28 cellular contexts compared by ENCODE assay signal in genomic region chr3:110790631-110791030, GRCh38.
"Had no signal": no experiment of that assay in that cellular context is flagged by ENCODE, and none has a peak within 500 bp of the region (broad histone marks: within the 10 kb centered on the region; RNA-seq: fewer than 3 reads in every experiment).

No MANE protein-coding gene starts in this region.

- H3K27me3 ChIP-seq: SJCRH30 had no signal

- H3K9me3 Mint-ChIP-seq: activated CD4-positive, alpha-beta memory T cell treated with anti-CD3 and anti-CD28 coated beads, Interleukin-2, amount 10 ng/mL, durations not matched to agents 7 days and 5 days; activated CD4-positive, alpha-beta T cell treated with anti-CD3 and anti-CD28 coated beads, Interleukin-2, amount 10 ng/mL, durations not matched to agents 7 days and 5 days; activated T-helper 17 cell treated with anti-CD3 and anti-CD28 coated beads, Interleukin-2, amount 50 U/mL, for 72 hours had no signal

- ATAC-seq: activated T-helper 17 cell treated with anti-CD3 and anti-CD28 coated beads, Interleukin-2, amount 50 U/mL, for 72 hours; Panc1 had no signal

- H3K4me3 Mint-ChIP-seq: activated CD4-positive, alpha-beta memory T cell treated with anti-CD3 and anti-CD28 coated beads, Interleukin-2, amount 10 ng/mL, durations not matched to agents 7 days and 5 days; activated CD4-positive, alpha-beta T cell treated with anti-CD3 and anti-CD28 coated beads, Interleukin-2, amount 10 ng/mL, durations not matched to agents 7 days and 5 days; activated naive CD4-positive, alpha-beta T cell treated with anti-CD3 and anti-CD28 coated beads for 36 hours; activated naive CD8-positive, alpha-beta T cell; activated T-helper 17 cell treated with anti-CD3 and anti-CD28 coated beads, Interleukin-2, amount 50 U/mL, for 72 hours; brain had no signal

- H3K27ac ChIP-seq: RWPE1, SJCRH30, VCaP had no signal

- H3K27ac Mint-ChIP-seq: activated CD4-positive, alpha-beta memory T cell treated with anti-CD3 and anti-CD28 coated beads, Interleukin-2, amount 10 ng/mL, durations not matched to agents 7 days and 5 days; activated CD4-positive, alpha-beta T cell treated with anti-CD3 and anti-CD28 coated beads, Interleukin-2, amount 10 ng/mL, durations not matched to agents 7 days and 5 days; activated naive CD4-positive, alpha-beta T cell treated with anti-CD3 and anti-CD28 coated beads for 36 hours; activated naive CD8-positive, alpha-beta T cell; activated T-helper 17 cell treated with anti-CD3 and anti-CD28 coated beads, Interleukin-2, amount 50 U/mL, for 72 hours; brain had no signal

- DNase-seq: activated CD4-positive, alpha-beta memory T cell treated with anti-CD3 and anti-CD28 coated beads, Interleukin-2, amount 10 ng/mL, durations not matched to agents 7 days and 5 days; activated CD4-positive, alpha-beta T cell treated with anti-CD3 and anti-CD28 coated beads, Interleukin-2, amount 10 ng/mL, durations not matched to agents 7 days and 5 days; activated CD4-positive, CD25-positive, alpha-beta regulatory T cell; activated gamma-delta T cell; activated naive CD4-positive, alpha-beta T cell treated with anti-CD3 and anti-CD28 coated beads for 36 hours; activated T-cell treated with anti-CD3 and anti-CD28 coated beads for 4 hours; activated T-cell treated with anti-CD3 and anti-CD28 coated beads, Interleukin-2, amount 50 U/mL, for 48 hours; amygdala; KBM-7; NCI-H1048; NCI-H2029; NCI-H2107; NCI-H2171 treated with DMSO at 0.1 percent for 48 hours; NCI-H345; NCI-H510A; NCI-H526 treated with DMSO at 0.1 percent for 48 hours; NCI-H82; OCI-M1; Right ventricle myocardium superior; SJCRH30; T-helper 2 cell; T1000 had no signal

- H3K36me3 ChIP-seq: SJCRH30 had no signal

- H3K36me3 Mint-ChIP-seq: activated naive CD8-positive, alpha-beta T cell; brain had no signal

- H3K4me1 Mint-ChIP-seq: activated CD4-positive, alpha-beta T cell treated with anti-CD3 and anti-CD28 coated beads, Interleukin-2, amount 10 ng/mL, durations not matched to agents 7 days and 5 days; brain had no signal

- H3K4me3 ChIP-seq: SJCRH30 had no signal
